Comparison of ENCODE assay signal across 23 cellular contexts in the genomic region with DNA sequence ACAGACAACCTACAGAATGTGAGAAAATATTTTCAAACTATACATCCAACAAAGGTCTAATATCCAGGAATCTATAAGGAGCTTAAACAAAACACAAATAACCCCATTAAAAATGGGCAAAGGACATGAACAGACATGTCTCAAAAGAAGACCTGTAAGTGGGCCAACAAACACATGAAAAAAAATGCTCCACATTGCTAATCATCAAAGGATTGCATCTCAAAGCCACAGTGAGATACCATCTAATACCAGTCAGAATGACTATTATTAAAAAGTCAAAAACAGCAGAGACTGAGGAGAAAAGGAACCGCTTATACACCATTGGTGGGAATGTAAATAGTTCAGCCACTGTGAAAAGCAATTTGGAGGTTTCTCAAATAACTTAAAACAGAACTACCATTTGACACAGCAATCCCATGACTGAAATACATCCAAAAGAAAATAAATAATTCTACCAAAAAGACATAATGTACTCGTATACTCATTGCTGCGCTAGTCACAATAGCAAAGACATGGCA. TPM values are rescaled to one million over a fixed set of nuclear protein-coding genes. Genes with fewer than 3 reads are reported as not detected.
A peak's percentile ranks its signal among the peaks of the same experiment; 100 is the strongest.
DNase-seq lines count a peak whose midpoint lies in the region; ATAC-seq, FAIRE-seq and TF ChIP-seq lines count a peak whose summit lies in the region.
"Had no signal": no experiment of that assay in that cellular context is flagged by ENCODE, and none has a peak within 500 bp of the region (broad histone marks: within the 10 kb centered on the region; RNA-seq: fewer than 3 reads in every experiment).

No MANE protein-coding gene starts in this region.

- H3K9me3 Mint-ChIP-seq in stimulated activated effector memory CD8-positive, alpha-beta T cell treated with anti-CD3 and anti-CD28 coated beads, Interleukin-12 subunit alpha, Interleukin-12 subunit beta, amount 100 ng/mL, for 72 hours = peaks cover 6% of the 10 kb centered on the region

- no peaks in the 10 kb centered on the region for H3K79me2 ChIP-seq in MM.1S (ENCODE audit: low read length)

- H3K4me3 ChIP-seq in bronchial epithelial cell (ENCODE audit: low read depth, low read length) (no peak overlapping the region), fibroblast of the aortic adventitia (ENCODE audit: low read depth, low read length) (no peak overlapping the region), MM.1S (ENCODE audit: low read length) (no peak overlapping the region)

- no peak for FAIRE-seq in bronchial epithelial cell (lab: Jason Lieb, UNC)
- FAIRE-seq: G401.6, GM12892, GM19239 had no signal

- no peaks in the 10 kb centered on the region for H3F3A ChIP-seq in MM.1S (ENCODE audit: insufficient read depth, low read length)

- no peak for ATAC-seq in stimulated activated effector memory CD8-positive, alpha-beta T cell treated with anti-CD3 and anti-CD28 coated beads, Interleukin-12 subunit alpha, Interleukin-12 subunit beta, amount 100 ng/mL, for 72 hours
- no peak for ATAC-seq in HG02973 (IDR thresholded peaks at IDR 0.05; ENCODE audit: unreplicated experiment)
- ATAC-seq: HCT116, Panc1 had no signal

- H3K36me3 ChIP-seq in bronchial epithelial cell (ENCODE audit: control insufficient read depth, insufficient read depth, low read length) = no peaks in the 10 kb centered on the region
- no peaks in the 10 kb centered on the region for H3K36me3 ChIP-seq in MM.1S (replicated peaks; ENCODE audit: insufficient read depth, low read length)

- TF ChIP-seq CTCF in bronchial epithelial cell (IDR thresholded peaks at IDR 0.05; ENCODE audit: insufficient read depth, low read length, severe bottlenecking) = no peak
- no peak for TF ChIP-seq CTCF in fibroblast of the aortic adventitia (IDR thresholded peaks at IDR 0.05; ENCODE audit: insufficient read depth, low read length)
- no peak for TF ChIP-seq CTCF in MM.1S (IDR thresholded peaks at IDR 0.05; ENCODE audit: low read length)

- H2AFZ ChIP-seq in MM.1S (ENCODE audit: low read length) = no peak overlapping the region

- no peak overlapping the region for H3K27ac Mint-ChIP-seq in stimulated activated effector memory CD8-positive, alpha-beta T cell treated with anti-CD3 and anti-CD28 coated beads, Interleukin-12 subunit alpha, Interleukin-12 subunit beta, amount 100 ng/mL, for 72 hours

- H3K4me1 Mint-ChIP-seq in stimulated activated effector memory CD8-positive, alpha-beta T cell treated with anti-CD3 and anti-CD28 coated beads, Interleukin-12 subunit alpha, Interleukin-12 subunit beta, amount 100 ng/mL, for 72 hours = no peaks in the 10 kb centered on the region

- no peak overlapping the region for H3K9ac ChIP-seq in MM.1S (ENCODE audit: low read length)
- H3K9ac ChIP-seq: SK-N-SH had no signal

- no peak overlapping the region for H3K4me2 ChIP-seq in MM.1S (ENCODE audit: low read depth, low read length)
- H3K4me2 ChIP-seq: SK-N-SH had no signal

- DNase-seq in NCI-H1105 treated with DMSO at 0.1 percent for 48 hours (lab: John Stamatoyannopoulos, UW) = peak; percentile 6
- DNase-seq in NCI-H1105 (lab: John Stamatoyannopoulos, UW) = no peak
- peak; percentile 83 for DNase-seq in bronchial epithelial cell (ENCODE audit: low read depth)
- DNase-seq in fibroblast of the aortic adventitia (ENCODE audit: low read depth) = peak; percentile 10
- DNase-seq in AG08396 (ENCODE audit: low spot score) = no peak
- DNase-seq in stimulated activated effector memory CD8-positive, alpha-beta T cell treated with anti-CD3 and anti-CD28 coated beads, Interleukin-12 subunit alpha, Interleukin-12 subunit beta, amount 100 ng/mL, for 72 hours (ENCODE audit: low spot score in 2 of 2) = no peak
- DNase-seq in MM.1S = no peak
- DNase-seq: C1 segment of cervical spinal cord, Caco-2, NCI-H1092, NCI-H187 treated with DMSO at 0.1 percent for 48 hours, NCI-H446, NCI-H82, Right ventricle myocardium superior, SK-N-SH had no signal

- H3K27ac ChIP-seq in MM.1S (ENCODE audit: low read length) = no peak overlapping the region
- H3K27ac ChIP-seq: 22Rv1, HL-60 had no signal

- no peaks in the 10 kb centered on the region for H4K20me1 ChIP-seq in MM.1S (ENCODE audit: insufficient read depth, low read length)

- no peaks in the 10 kb centered on the region for H3K27me3 ChIP-seq in bronchial epithelial cell (ENCODE audit: control insufficient read depth, insufficient read depth, low read length)
- H3K27me3 ChIP-seq in MM.1S (replicated peaks; ENCODE audit: insufficient read depth, low read length) = no peaks in the 10 kb centered on the region

- no peaks in the 10 kb centered on the region for H3K36me3 Mint-ChIP-seq in stimulated activated effector memory CD8-positive, alpha-beta T cell treated with anti-CD3 and anti-CD28 coated beads, Interleukin-12 subunit alpha, Interleukin-12 subunit beta, amount 100 ng/mL, for 72 hours

- peaks cover 13% of the 10 kb centered on the region for H3K4me1 ChIP-seq in MM.1S (ENCODE audit: low read length)
- H3K4me1 ChIP-seq: Caco-2 had no signal

- no peaks in the 10 kb centered on the region for H3K9me2 ChIP-seq in MM.1S (replicated peaks; ENCODE audit: insufficient read depth, low read length)
- H3K9me2 ChIP-seq: SK-N-SH had no signal

- H3K9me3 ChIP-seq in MM.1S (replicated peaks; ENCODE audit: insufficient read depth, low read length) = no peaks in the 10 kb centered on the region
- H3K9me3 ChIP-seq: SK-N-SH had no signal

- no peak overlapping the region for H3K4me3 Mint-ChIP-seq in stimulated activated effector memory CD8-positive, alpha-beta T cell treated with anti-CD3 and anti-CD28 coated beads, Interleukin-12 subunit alpha, Interleukin-12 subunit beta, amount 100 ng/mL, for 72 hours

RNA-seq across cellular contexts. Expression of gene C5orf63, which starts 39.1 kb away (rescaled TPM):
- total RNA-seq in bronchial epithelial cell (4.5 and 5.9 TPM in 2 replicates), fibroblast of the aortic adventitia (ENCODE audit: low replicate concordance) (4.0 and 6.3 TPM in 2 replicates)

Comparison
In these comparisons a context has a peak if more than half of its experiments do, and no peak if none do; other contexts are left out.
1. DNase-seq: peak in NCI-H1105 treated with DMSO at 0.1 percent for 48 hours (single experiment), bronchial epithelial cell (single experiment) and fibroblast of the aortic adventitia (single experiment); none in NCI-H1105 (single experiment), AG08396 (single experiment), stimulated activated effector memory CD8-positive, alpha-beta T cell treated with anti-CD3 and anti-CD28 coated beads, Interleukin-12 subunit alpha, Interleukin-12 subunit beta, amount 100 ng/mL, for 72 hours (0 of 2) and MM.1S (single experiment).